Comparison of ENCODE assay signal across 8 cellular contexts in genomic region chr2:42171396-42171971, GRCh38. TPM values are rescaled to one million over a fixed set of nuclear protein-coding genes. Genes with fewer than 3 reads are reported as not detected.
DNase-seq lines count a peak whose midpoint lies in the region; ATAC-seq and TF ChIP-seq lines count a peak whose summit lies in the region.

No MANE protein-coding gene starts in this region.

- no peak overlapping the region for H3K27ac ChIP-seq in gastrocnemius medialis

- H3K4me3 ChIP-seq in AG04449 (ENCODE audit: low read depth, low read length) (peak overlapping the region; percentile 94), gastrocnemius medialis (no peak overlapping the region)

- intact Hi-C loops in gastrocnemius medialis (cut with DNase I; ENCODE audit: low total_unique reads): no loop called here

- H3K36me3 ChIP-seq in gastrocnemius medialis: no peaks in the 10 kb centered on the region

- H3K27me3 ChIP-seq in gastrocnemius medialis: no peaks in the 10 kb centered on the region

- H3K9me3 ChIP-seq in gastrocnemius medialis: no peaks in the 10 kb centered on the region

- POLR2A ChIA-PET in AG04449 (lab: Yijun Ruan, JAX): interaction anchor here (0.9 to 1.4 kb wide), 2 partner anchors 29 to 39 kb away, joined by 4 to 5 read pairs; no protein-coding TSS in a partner anchor

- H3K4me1 ChIP-seq in gastrocnemius medialis: peaks cover 12 to 20% of the 10 kb centered on the region in 2 donors

- DNase-seq in AG04449 (ENCODE audit: low read depth, low spot score): no peak
- peak; percentile 51 for DNase-seq in GM19240 (ENCODE audit: insufficient read length, low spot score)
- DNase-seq in NOMO-1 treated with DMSO at 0.1 percent for 48 hours (lab: John Stamatoyannopoulos, UW; ENCODE audit: unreplicated experiment): peak; percentile 20
- DNase-seq in iPS-NIHi7 (ENCODE audit: extremely low spot score): peak; percentile 17
- no peak for DNase-seq in H4 (ENCODE audit: low spot score)
- DNase-seq in hepatic stellate cell (ENCODE audit: low spot score): no peak
- DNase-seq in NCI-H774 (lab: John Stamatoyannopoulos, UW): no peak
- DNase-seq in gastrocnemius medialis: no peak

- in situ Hi-C loops in gastrocnemius medialis (cut with MboI; ENCODE audit: low sequenced_read_pairs in 4 of 4): no loop called here

- TF ChIP-seq CTCF in AG04449 (IDR thresholded peaks at IDR 0.05; ENCODE audit: insufficient read depth, low read length, missing control alignments) (no peak), gastrocnemius medialis (IDR thresholded peaks at IDR 0.05 in 4 of 5, conservative IDR thresholded peaks at IDR 0.05 in 1 of 5) (no peak)

- TF ChIP-seq POLR2A in gastrocnemius medialis (IDR thresholded peaks at IDR 0.05): no peak

- no peak for ATAC-seq in gastrocnemius medialis

- CTCF ChIA-PET in AG04449 (lab: Yijun Ruan, JAX): interaction anchor here (1.4 to 2.2 kb wide), 7 partner anchors 9 to 157 kb away, joined by 4 to 8 read pairs (median 6); no protein-coding TSS in a partner anchor

RNA-seq across cellular contexts. Expression of gene EML4, which starts 2.3 kb away (rescaled TPM):
- 25.7 and 30.6 TPM in 2 replicates for total RNA-seq in H4 (2014; rRNA removed; shearing (Covaris generic))
- 1 to 10 TPM; 3.0 to 5.0 (median 4.6) TPM for total RNA-seq in gastrocnemius medialis

Comparison
In these comparisons a context has a peak if more than half of its experiments do, and no peak if none do; other contexts are left out.
1. DNase-seq: peak in GM19240 (single experiment), NOMO-1 treated with DMSO at 0.1 percent for 48 hours (single experiment) and iPS-NIHi7 (single experiment); none in AG04449 (single experiment), H4 (single experiment), hepatic stellate cell (single experiment), NCI-H774 (single experiment) and gastrocnemius medialis (0 of 2).